ENCODE assay signal across 11 cellular contexts in the genomic region with DNA sequence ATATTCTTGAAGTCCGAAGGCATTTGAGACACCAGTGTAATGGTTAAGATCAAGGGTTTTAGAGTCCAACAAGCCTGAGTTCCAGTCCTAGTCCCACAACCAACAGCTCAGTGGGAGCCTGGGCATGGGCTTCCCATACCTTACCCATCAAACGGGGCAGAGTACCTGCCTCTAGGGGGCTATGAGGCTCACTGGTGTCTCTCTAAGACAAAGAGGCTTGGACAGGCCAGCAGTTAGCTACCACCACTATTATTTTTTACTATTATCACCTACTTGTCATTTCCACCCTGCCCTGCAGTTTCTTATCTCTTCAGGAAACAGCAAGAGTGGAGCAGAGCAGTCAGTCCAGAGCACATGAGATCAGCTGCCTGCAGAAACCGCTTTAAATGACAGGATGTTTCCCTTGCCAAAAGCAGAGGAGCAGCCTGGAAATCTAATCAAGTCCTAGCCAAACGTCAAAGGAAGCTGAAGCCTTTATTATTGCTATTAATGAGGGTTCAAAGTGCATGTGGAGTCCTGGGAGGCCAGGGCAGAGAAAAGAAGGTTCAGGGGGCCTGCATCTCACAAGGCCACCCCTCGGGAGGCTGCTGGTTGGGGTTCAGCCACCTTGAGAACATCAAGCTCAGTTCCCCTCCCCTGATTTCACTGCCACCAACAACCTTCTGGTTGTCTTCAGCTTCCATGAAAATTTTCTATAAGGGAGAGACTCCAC.
DNase-seq lines count a peak whose midpoint lies in the region; ATAC-seq and TF ChIP-seq lines count a peak whose summit lies in the region.
"Had no signal": no experiment of that assay in that cellular context is flagged by ENCODE, and none has a peak within 500 bp of the region (broad histone marks: within the 10 kb centered on the region; RNA-seq: fewer than 3 reads in every experiment).

No MANE protein-coding gene starts in this region.

- TF ChIP-seq CTCF in heart left ventricle (IDR thresholded peaks at IDR 0.05) (peak in 9 of 12 donors; percentile 10 to 48 (median 24)), psoas muscle (IDR thresholded peaks at IDR 0.05) (no peak)

- ATAC-seq in heart left ventricle (peak; percentile 65 to 86 (median 80)), psoas muscle (peak in 3 of 4 donors; percentile 38 to 64 (median 42)), GM18873 (IDR thresholded peaks at IDR 0.05; ENCODE audit: low FRiP score, unreplicated experiment) (no peak)

- WGBS in GM23248 (ENCODE audit: low coverage in 1 of 2, low lambda C conversion rate in 2 of 2, missing lambda C conversion rate in 2 of 2), 2 experiments = 63 to 64% methylated on average over 5 of the region's 5 CpGs
- WGBS in heart left ventricle, 4 donors = 25 to 42% (median 30%) methylated on average over 5 of the region's 5 CpGs
- WGBS in psoas muscle, 3 donors = 58 to 68% (median 60%) methylated on average over 5 of the region's 5 CpGs

- peaks cover 2% of the 10 kb centered on the region for H3F3A ChIP-seq in GM23248 (ENCODE audit: insufficient read depth)

- in situ Hi-C loops in GM23248 (cut with MboI) = no loop called here

- H3K4me2 ChIP-seq in GM23248 (ENCODE audit: unreplicated experiment) = no peak overlapping the region

- H3K4me1 ChIP-seq in GM23248 (ENCODE audit: insufficient read depth) (peaks cover 31% of the 10 kb centered on the region), heart left ventricle (peaks cover 17 to 72% (median 54%) of the 10 kb centered on the region in 12 donors), psoas muscle (peaks cover 23% of the 10 kb centered on the region)

- peak overlapping the region; percentile 24; the same call in 1 of the 2 replicates for H3K9ac ChIP-seq in GM23248

- no peaks in the 10 kb centered on the region for H3K9me2 ChIP-seq in GM23248 (ENCODE audit: insufficient read depth)

- H2AFZ ChIP-seq in GM23248 = peak overlapping the region; percentile 11; the same call in 1 of the 2 replicates

- H3K36me3 ChIP-seq in GM23248 (ENCODE audit: low read depth) = no peaks in the 10 kb centered on the region
- no peaks in the 10 kb centered on the region for H3K36me3 ChIP-seq in heart left ventricle
- H3K36me3 ChIP-seq in psoas muscle (ENCODE audit: insufficient read depth in 1 of 2, low read depth in 1 of 2) = no peaks in the 10 kb centered on the region
- H3K36me3 ChIP-seq: HAP-1 had no signal

- DNase-seq in GM23248 (no peak), UCSD-AML1 (lab: John Stamatoyannopoulos, UW; ENCODE audit: unreplicated experiment) (peak; percentile 66), heart left ventricle (peak in 3 of 5 donors; percentile 56 to 76 (median 67)), psoas muscle (no peak), hypothalamus (lab: John Stamatoyannopoulos, UW) (no peak), activated gamma-delta T cell treated with Interleukin-2 at 50 U/mL for 16 hours (no peak)
- no peak for DNase-seq in stimulated activated CD4-positive, alpha-beta T cell treated with anti-CD3 and anti-CD28 coated beads, Interleukin-4, amount 100 ng/mL, for 1 hour
- DNase-seq: activated naive CD4-positive, alpha-beta T cell treated with anti-CD3 and anti-CD28 coated beads for 36 hours; SIG-M5 had no signal

- H3K27ac ChIP-seq in GM23248 (no peak overlapping the region), heart left ventricle (peak overlapping the region in 11 of 12 donors; percentile 19 to 75 (median 63)), psoas muscle (peak overlapping the region; percentile 36)

- H3K9me3 ChIP-seq in GM23248 (ENCODE audit: low read depth) (no peaks in the 10 kb centered on the region), heart left ventricle (no peaks in the 10 kb centered on the region), psoas muscle (no peaks in the 10 kb centered on the region)
- H3K9me3 ChIP-seq: HAP-1 had no signal

- TF ChIP-seq POLR2A in heart left ventricle (IDR thresholded peaks at IDR 0.05) = no peak

- H3K4me3 ChIP-seq in GM23248 (no peak overlapping the region), heart left ventricle (no peak overlapping the region), psoas muscle (no peak overlapping the region)
- H3K4me3 ChIP-seq: HAP-1 had no signal

- H3K27me3 ChIP-seq in GM23248 (replicated peaks; ENCODE audit: insufficient read depth) (no peaks in the 10 kb centered on the region), heart left ventricle (no peaks in the 10 kb centered on the region), psoas muscle (ENCODE audit: insufficient read depth in 3 of 3, low read length in 2 of 3) (no peaks in the 10 kb centered on the region)

- intact Hi-C loops in heart left ventricle (cut with DNase I) (no loop called here), psoas muscle (cut with DNase I) (no loop called here)

- H4K20me1 ChIP-seq in GM23248 (ENCODE audit: insufficient read depth) = no peaks in the 10 kb centered on the region

- no peaks in the 10 kb centered on the region for H3K79me2 ChIP-seq in GM23248 (ENCODE audit: insufficient read depth)

Comparison
In these comparisons a context has a peak if more than half of its experiments do, and no peak if none do; other contexts are left out.
1. DNase-seq: peak in UCSD-AML1 (single experiment) and heart left ventricle (3 of 5); none in GM23248 (single experiment), psoas muscle (0 of 2), hypothalamus (0 of 51), stimulated activated CD4-positive, alpha-beta T cell treated with anti-CD3 and anti-CD28 coated beads, Interleukin-4, amount 100 ng/mL, for 1 hour (single experiment) and activated gamma-delta T cell treated with Interleukin-2 at 50 U/mL for 16 hours (single experiment).